ENCODE assay signal across 22 cellular contexts in genomic region chr13:30301827-30302226, GRCh38. TPM values are rescaled to one million over a fixed set of nuclear protein-coding genes. Genes with fewer than 3 reads are reported as not detected.
A peak's percentile ranks its signal among the peaks of the same experiment; 100 is the strongest.
DNase-seq lines count a peak whose midpoint lies in the region; ATAC-seq, FAIRE-seq and TF ChIP-seq lines count a peak whose summit lies in the region.
"Had no signal": no experiment of that assay in that cellular context is flagged by ENCODE, and none has a peak within 500 bp of the region (broad histone marks: within the 10 kb centered on the region; RNA-seq: fewer than 3 reads in every experiment).

No MANE protein-coding gene starts in this region.

- TF ChIP-seq CTCF in DOHH2 (IDR thresholded peaks at IDR 0.05; ENCODE audit: low read depth, low read length, poor library complexity, severe bottlenecking) (no peak), astrocyte (IDR thresholded peaks at IDR 0.05; ENCODE audit: insufficient read depth, low read depth, low read length) (no peak), osteoblast (IDR thresholded peaks at IDR 0.05; ENCODE audit: extremely low read depth, low read depth, low read length) (no peak), D721Med (IDR thresholded peaks at IDR 0.05; ENCODE audit: insufficient read depth, missing control alignments) (no peak)

- no peaks in the 10 kb centered on the region for H3K9me3 ChIP-seq in DOHH2 (ENCODE audit: control insufficient read depth, insufficient read depth, low read length)
- no peaks in the 10 kb centered on the region for H3K9me3 ChIP-seq in astrocyte (ENCODE audit: insufficient read depth, low read depth, low read length)
- no peaks in the 10 kb centered on the region for H3K9me3 ChIP-seq in osteoblast (ENCODE audit: low read depth, low read length)
- H3K9me3 ChIP-seq: sigmoid colon, tibial artery had no signal

- 0 out of 2 replicates have a peak overlapping the region, but pooled peaks have one; percentile 83 for H3K4me3 ChIP-seq in DOHH2 (ENCODE audit: low read length)
- H3K4me3 ChIP-seq in astrocyte (ENCODE audit: insufficient read depth, low read depth, low read length) = no peak overlapping the region
- no peak overlapping the region for H3K4me3 ChIP-seq in osteoblast (ENCODE audit: insufficient read depth, low read length)
- H3K4me3 ChIP-seq: sigmoid colon, tibial artery had no signal

- H3K27me3 Mint-ChIP-seq in astrocyte (ENCODE audit: low read depth, unreplicated experiment) = no peaks in the 10 kb centered on the region
- H3K27me3 Mint-ChIP-seq: B cell; natural killer cell treated with Interleukin-12 subunit alpha and Interleukin-12 subunit beta and Interleukin-15 and Interleukin-18, amount 100 ng/mL, for 72 hours had no signal

- peaks cover 59% of the 10 kb centered on the region for H3K4me1 ChIP-seq in DOHH2 (ENCODE audit: control insufficient read depth, low read length)
- peaks cover 34% of the 10 kb centered on the region for H3K4me1 ChIP-seq in astrocyte (ENCODE audit: insufficient read depth, low read length)
- H3K4me1 ChIP-seq in osteoblast (ENCODE audit: insufficient read depth, low read length) = peaks cover 43% of the 10 kb centered on the region

- H4K20me1 ChIP-seq in DOHH2 (ENCODE audit: control insufficient read depth, insufficient read depth, low read depth, low read length) = no peaks in the 10 kb centered on the region; the same call in 1 of the 2 replicates
- no peaks in the 10 kb centered on the region for H4K20me1 ChIP-seq in astrocyte (ENCODE audit: insufficient read depth, low read length)
- H4K20me1 ChIP-seq in osteoblast (ENCODE audit: insufficient read depth, low read length) = no peaks in the 10 kb centered on the region

- H3K9me2 ChIP-seq in DOHH2 (replicated peaks; ENCODE audit: control insufficient read depth, low read length) = no peaks in the 10 kb centered on the region

- H3K27me3 ChIP-seq in DOHH2 (ENCODE audit: control insufficient read depth, low read length) (no peaks in the 10 kb centered on the region), astrocyte (ENCODE audit: insufficient read depth, low read length) (no peaks in the 10 kb centered on the region), osteoblast (ENCODE audit: insufficient read depth, low read length) (no peaks in the 10 kb centered on the region)
- H3K27me3 ChIP-seq: sigmoid colon, tibial artery had no signal

- peaks cover 44% of the 10 kb centered on the region for H3K4me1 Mint-ChIP-seq in astrocyte (ENCODE audit: low read depth, unreplicated experiment)

- no peak overlapping the region for H3K9ac ChIP-seq in astrocyte (ENCODE audit: low read length)
- H3K9ac ChIP-seq: KMS-11 had no signal

- H3K27ac ChIP-seq in DOHH2 (ENCODE audit: low read depth, low read length) (no peak overlapping the region), astrocyte (ENCODE audit: low read depth, low read length) (peak overlapping the region; percentile 89), osteoblast (ENCODE audit: low read depth, low read length) (peak overlapping the region; percentile 73)
- H3K27ac ChIP-seq: KMS-11 had no signal

- peaks cover 9% of the 10 kb centered on the region; the same call in 1 of the 2 replicates for H3F3A ChIP-seq in DOHH2 (ENCODE audit: control insufficient read depth, insufficient read depth)

- no peak overlapping the region for H3K4me3 Mint-ChIP-seq in astrocyte (ENCODE audit: unreplicated experiment)
- H3K4me3 Mint-ChIP-seq: B cell; natural killer cell treated with Interleukin-12 subunit alpha and Interleukin-12 subunit beta and Interleukin-15 and Interleukin-18, amount 100 ng/mL, for 72 hours had no signal

- no peaks in the 10 kb centered on the region for H3K9me3 Mint-ChIP-seq in astrocyte (ENCODE audit: unreplicated experiment)
- H3K9me3 Mint-ChIP-seq: activated naive CD4-positive, alpha-beta T cell treated with anti-CD3 and anti-CD28 coated beads, Interleukin-2, amount 50 U/mL, for 72 hours; natural killer cell treated with Interleukin-12 subunit alpha and Interleukin-12 subunit beta and Interleukin-15 and Interleukin-18, amount 100 ng/mL, for 72 hours had no signal

- H3K36me3 Mint-ChIP-seq in astrocyte (ENCODE audit: low read depth, unreplicated experiment) = no peaks in the 10 kb centered on the region
- H3K36me3 Mint-ChIP-seq: activated naive CD4-positive, alpha-beta T cell treated with anti-CD3 and anti-CD28 coated beads, Interleukin-2, amount 50 U/mL, for 72 hours; natural killer cell treated with Interleukin-12 subunit alpha and Interleukin-12 subunit beta and Interleukin-15 and Interleukin-18, amount 100 ng/mL, for 72 hours had no signal

- H2AFZ ChIP-seq in astrocyte (ENCODE audit: low read depth, low read length) (no peak overlapping the region), osteoblast (ENCODE audit: low read length) (no peak overlapping the region)

- H3K79me2 ChIP-seq in DOHH2 (ENCODE audit: control insufficient read depth, low read length) (peaks cover 99% of the 10 kb centered on the region), astrocyte (ENCODE audit: insufficient read depth, low read length) (peaks cover 93% of the 10 kb centered on the region), osteoblast (ENCODE audit: insufficient read depth, low read length) (peaks cover 83% of the 10 kb centered on the region)

- peak; percentile 46 for DNase-seq in M059J (ENCODE audit: low read depth)
- DNase-seq in astrocyte (ENCODE audit: low read depth) = no peak
- no peak for DNase-seq in osteoblast (ENCODE audit: insufficient read length, low spot score, missing footprints)
- DNase-seq in middle frontal gyrus (ENCODE audit: extremely low spot score, low spot score) = no peak
- DNase-seq in D721Med (ENCODE audit: insufficient read length, low spot score) = no peak
- DNase-seq: activated CD8-positive, alpha-beta memory T cell treated with anti-CD3 and anti-CD28 coated beads for 24 hours; activated T-cell treated with anti-CD3 and anti-CD28 coated beads, Interleukin-2, amount 50 U/mL, for 48 hours; cortex of kidney; mesendoderm; posterior cingulate gyrus; sigmoid colon; stimulated activated naive CD4-positive, alpha-beta T cell; T-helper 9 cell; tibial artery had no signal

- H3K27ac Mint-ChIP-seq in astrocyte (ENCODE audit: unreplicated experiment) = no peak overlapping the region
- H3K27ac Mint-ChIP-seq: B cell; natural killer cell treated with Interleukin-12 subunit alpha and Interleukin-12 subunit beta and Interleukin-15 and Interleukin-18, amount 100 ng/mL, for 72 hours had no signal

- H3K4me2 ChIP-seq in DOHH2 (ENCODE audit: low read length) (peak overlapping the region; percentile 91), astrocyte (ENCODE audit: low read length) (peak overlapping the region; percentile 40), osteoblast (ENCODE audit: insufficient read depth, low read length) (peak overlapping the region; percentile 28)
- H3K4me2 ChIP-seq: KMS-11 had no signal

- peaks cover 51% of the 10 kb centered on the region for H3K36me3 ChIP-seq in DOHH2 (ENCODE audit: control insufficient read depth, low read length)
- H3K36me3 ChIP-seq in astrocyte (ENCODE audit: insufficient read depth, low read length) = no peaks in the 10 kb centered on the region
- H3K36me3 ChIP-seq in osteoblast (ENCODE audit: insufficient read depth, low read length) = no peaks in the 10 kb centered on the region
- H3K36me3 ChIP-seq: sigmoid colon, tibial artery had no signal

- FAIRE-seq in astrocyte (lab: Jason Lieb, UNC) (no peak), D721Med (lab: Jason Lieb, UNC) (no peak)
- FAIRE-seq: frontal cortex had no signal

- ATAC-seq in HG03432 (IDR thresholded peaks at IDR 0.05; ENCODE audit: unreplicated experiment) = no peak
- ATAC-seq: activated CD4-positive, CD25-positive, alpha-beta regulatory T cell treated with anti-CD3 and anti-CD28 coated beads, Interleukin-2, amount 50 U/mL, for 24 hours; activated naive CD4-positive, alpha-beta T cell treated with anti-CD3 and anti-CD28 coated beads, Interleukin-2, amount 50 U/mL, for 72 hours; natural killer cell treated with Interleukin-12 subunit alpha and Interleukin-12 subunit beta and Interleukin-15 and Interleukin-18, amount 100 ng/mL, for 72 hours had no signal

RNA-seq across cellular contexts. Expression of gene KATNAL1, which starts 5.5 kb away (rescaled TPM):
- 20.7 and 28.2 TPM in 2 replicates for total RNA-seq in M059J (2014; rRNA removed; shearing (Covaris generic))
- total RNA-seq in astrocyte (36.9 and 42.0 TPM in 2 replicates), osteoblast (15.9 and 18.0 TPM in 2 replicates)

Comparison
In these comparisons a context has a peak if more than half of its experiments do, and no peak if none do; other contexts are left out.
1. H3K4me2 ChIP-seq: peak in every context shown above with its lines; median percentile 91 in DOHH2; 40 in astrocyte; 28 in osteoblast.